ENCODE assay signal across 13 cellular contexts in the genomic region with DNA sequence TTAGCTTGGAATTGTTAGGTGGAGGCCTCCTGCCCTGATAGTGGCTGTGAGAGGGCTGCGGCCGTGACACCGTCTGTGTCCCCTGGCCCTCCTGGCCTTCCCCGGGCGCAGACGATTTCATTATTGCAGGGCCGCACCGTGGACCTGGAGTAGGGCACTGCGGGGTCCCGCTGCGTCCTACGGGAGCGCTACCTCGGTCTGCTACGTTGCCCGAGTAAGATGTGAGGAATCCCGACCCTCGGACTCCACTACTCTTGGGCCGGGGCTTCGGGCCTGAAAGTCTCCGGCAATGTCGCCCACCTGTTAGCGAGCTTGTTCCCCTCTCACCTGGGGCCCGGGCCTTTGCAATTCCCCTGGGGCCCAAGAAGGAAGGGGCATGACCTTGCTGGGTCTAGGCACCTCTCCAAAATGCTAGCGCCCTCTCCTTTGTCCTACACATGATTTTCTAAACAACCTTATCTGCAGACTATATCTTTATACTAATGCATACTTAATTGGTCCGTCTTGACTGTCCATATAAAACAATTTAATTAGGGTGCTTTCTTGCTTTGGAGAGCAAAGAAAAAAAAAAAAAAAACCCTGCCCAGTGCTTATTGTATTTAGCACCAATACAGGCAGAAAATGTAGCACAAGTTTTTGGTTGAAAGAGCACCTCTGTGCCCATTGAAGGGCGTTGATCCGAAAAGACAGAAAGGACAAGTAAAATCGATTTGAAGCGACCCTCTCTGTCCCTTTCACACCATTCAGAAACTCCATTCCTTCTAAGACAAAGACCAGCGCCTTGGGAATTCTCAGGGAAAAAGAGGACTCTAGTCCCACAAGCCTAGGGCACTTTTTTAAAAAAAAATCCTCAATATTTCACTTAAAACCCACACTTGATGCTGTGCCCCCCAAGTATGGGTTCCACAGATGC. TPM values are rescaled to one million over a fixed set of nuclear protein-coding genes. Genes with fewer than 3 reads are reported as not detected.
DNase-seq lines count a peak whose midpoint lies in the region; ATAC-seq and TF ChIP-seq lines count a peak whose summit lies in the region.
"Had no signal": no experiment of that assay in that cellular context is flagged by ENCODE, and none has a peak within 500 bp of the region (broad histone marks: within the 10 kb centered on the region; RNA-seq: fewer than 3 reads in every experiment).

No MANE protein-coding gene starts in this region.

- DNase-seq in stimulated activated naive CD8-positive, alpha-beta T cell treated with anti-CD3 and anti-CD28 coated beads, Interleukin-15, amount 100 ng/mL, for 72 hours: no peak
- DNase-seq in stimulated activated naive CD8-positive, alpha-beta T cell treated with anti-CD3 and anti-CD28 coated beads, Interleukin-15, Interleukin-2, amounts not matched to agents 100 U/mL and 50 U/mL, for 24 hours: no peak
- DNase-seq in right cardiac atrium (peak in 1 of 3 donors; percentile 65), osteoblast (ENCODE audit: insufficient read length, low spot score, missing footprints) (no peak), vagina (ENCODE audit: extremely low spot score in 2 of 2) (no peak), HK-2 (ENCODE audit: unreplicated experiment) (no peak), C1 segment of cervical spinal cord (lab: John Stamatoyannopoulos, UW) (no peak), NCI-H2196 treated with DMSO at 0.1 percent for 48 hours (lab: John Stamatoyannopoulos, UW; ENCODE audit: unreplicated experiment) (no peak)
- DNase-seq: activated CD8-positive, alpha-beta T cell treated with anti-CD3 and anti-CD28 coated beads, Interleukin-2, amount 10 ng/mL, durations not matched to agents 7 days and 5 days; AML-193 had no signal

- TF ChIP-seq CTCF in osteoblast (IDR thresholded peaks at IDR 0.05; ENCODE audit: extremely low read depth, low read depth, low read length) (no peak), vagina (IDR thresholded peaks at IDR 0.05) (no peak)

- H3K27ac ChIP-seq in right cardiac atrium (ENCODE audit: low read length) (peak overlapping the region; percentile 91), osteoblast (ENCODE audit: low read depth, low read length) (peak overlapping the region; percentile 23), vagina (peak overlapping the region; percentile 94)

- peak overlapping the region; percentile 29 for H3K4me3 Mint-ChIP-seq in stimulated activated naive CD8-positive, alpha-beta T cell treated with anti-CD3 and anti-CD28 coated beads, Interleukin-15, amount 100 ng/mL, for 72 hours
- H3K4me3 Mint-ChIP-seq: activated CD8-positive, alpha-beta T cell treated with anti-CD3 and anti-CD28 coated beads, Interleukin-2, amount 10 ng/mL, durations not matched to agents 7 days and 5 days; activated naive CD8-positive, alpha-beta T cell treated with anti-CD3 and anti-CD28 coated beads, Interleukin-2, amount 10 ng/mL, durations not matched to agents 7 days and 5 days; stimulated activated naive CD8-positive, alpha-beta T cell treated with anti-CD3 and anti-CD28 coated beads, Interleukin-15, Interleukin-2, amounts not matched to agents 100 ng/mL and 50 ng/mL, for 24 hours had no signal

- H3K9me3 Mint-ChIP-seq in stimulated activated naive CD8-positive, alpha-beta T cell treated with anti-CD3 and anti-CD28 coated beads, Interleukin-15, amount 100 ng/mL, for 72 hours: no peaks in the 10 kb centered on the region
- H3K9me3 Mint-ChIP-seq: activated naive CD8-positive, alpha-beta T cell treated with anti-CD3 and anti-CD28 coated beads, Interleukin-2, amount 10 ng/mL, durations not matched to agents 7 days and 5 days; stimulated activated naive CD8-positive, alpha-beta T cell treated with anti-CD3 and anti-CD28 coated beads, Interleukin-15, Interleukin-2, amounts not matched to agents 100 ng/mL and 50 ng/mL, for 24 hours had no signal

- peaks cover 8% of the 10 kb centered on the region for H3K4me1 Mint-ChIP-seq in stimulated activated naive CD8-positive, alpha-beta T cell treated with anti-CD3 and anti-CD28 coated beads, Interleukin-15, amount 100 ng/mL, for 72 hours

- H4K20me1 ChIP-seq in osteoblast (ENCODE audit: insufficient read depth, low read length): no peaks in the 10 kb centered on the region

- peak overlapping the region; percentile 93 for H3K4me2 ChIP-seq in osteoblast (ENCODE audit: insufficient read depth, low read length)

- H2AFZ ChIP-seq in osteoblast (ENCODE audit: low read length): no peak overlapping the region

- H3K4me1 ChIP-seq in right cardiac atrium (ENCODE audit: control insufficient read depth, insufficient read depth, low read length) (peaks cover 3% of the 10 kb centered on the region), osteoblast (ENCODE audit: insufficient read depth, low read length) (peaks cover 17% of the 10 kb centered on the region), vagina (peaks cover 23% of the 10 kb centered on the region)

- H3K27ac Mint-ChIP-seq in stimulated activated naive CD8-positive, alpha-beta T cell treated with anti-CD3 and anti-CD28 coated beads, Interleukin-15, amount 100 ng/mL, for 72 hours: no peak overlapping the region
- H3K27ac Mint-ChIP-seq: activated CD8-positive, alpha-beta T cell treated with anti-CD3 and anti-CD28 coated beads, Interleukin-2, amount 10 ng/mL, durations not matched to agents 7 days and 5 days; activated naive CD8-positive, alpha-beta T cell treated with anti-CD3 and anti-CD28 coated beads, Interleukin-2, amount 10 ng/mL, durations not matched to agents 7 days and 5 days; stimulated activated naive CD8-positive, alpha-beta T cell treated with anti-CD3 and anti-CD28 coated beads, Interleukin-15, Interleukin-2, amounts not matched to agents 100 ng/mL and 50 ng/mL, for 24 hours had no signal

- TF ChIP-seq POLR2A in vagina (IDR thresholded peaks at IDR 0.05): no peak

- peaks cover 97% of the 10 kb centered on the region for H3K27me3 Mint-ChIP-seq in stimulated activated naive CD8-positive, alpha-beta T cell treated with anti-CD3 and anti-CD28 coated beads, Interleukin-15, amount 100 ng/mL, for 72 hours

- H3K79me2 ChIP-seq in osteoblast (ENCODE audit: insufficient read depth, low read length): peaks cover 58% of the 10 kb centered on the region

- H3K4me3 ChIP-seq in right cardiac atrium (ENCODE audit: low read length) (peak overlapping the region; percentile 94), osteoblast (ENCODE audit: insufficient read depth, low read length) (no peak overlapping the region), vagina (peak overlapping the region; percentile 64 to 71)

- no peaks in the 10 kb centered on the region for H3K36me3 ChIP-seq in osteoblast (ENCODE audit: insufficient read depth, low read length)
- H3K36me3 ChIP-seq in vagina: no peaks in the 10 kb centered on the region

- no peaks in the 10 kb centered on the region for H3K9me3 ChIP-seq in right cardiac atrium (ENCODE audit: control insufficient read depth, low read length)
- H3K9me3 ChIP-seq in osteoblast (ENCODE audit: low read depth, low read length): no peaks in the 10 kb centered on the region
- no peaks in the 10 kb centered on the region for H3K9me3 ChIP-seq in vagina

- intact Hi-C loops in right cardiac atrium (cut with DNase I) (loop anchor here in 3 of 4 donors (10.0 kb wide), 5 partner anchors 159 to 1039 kb away; no protein-coding TSS in a partner anchor), vagina (cut with DNase I) (loop anchor here (10.0 kb wide), 3 partner anchors 479 to 1299 kb away; no protein-coding TSS in a partner anchor)

- no peaks in the 10 kb centered on the region for H3K27me3 ChIP-seq in right cardiac atrium (ENCODE audit: control insufficient read depth, insufficient read depth)
- H3K27me3 ChIP-seq in osteoblast (ENCODE audit: insufficient read depth, low read length): peaks cover 23% of the 10 kb centered on the region
- no peaks in the 10 kb centered on the region for H3K27me3 ChIP-seq in vagina

- no peak for ATAC-seq in stimulated activated naive CD8-positive, alpha-beta T cell treated with anti-CD3 and anti-CD28 coated beads, Interleukin-15, amount 100 ng/mL, for 72 hours
- no peak for ATAC-seq in stimulated activated naive CD8-positive, alpha-beta T cell treated with anti-CD3 and anti-CD28 coated beads, Interleukin-15, Interleukin-2, amounts not matched to agents 100 U/mL and 50 U/mL, for 24 hours
- peak; percentile 1 to 27 for ATAC-seq in right cardiac atrium
- ATAC-seq: activated CD8-positive, alpha-beta T cell treated with anti-CD3 and anti-CD28 coated beads, Interleukin-2, amount 10 ng/mL, durations not matched to agents 7 days and 5 days; esophagus mucosa had no signal

- 47% methylated on average over 31 of the region's 31 CpGs for WGBS in right cardiac atrium

RNA-seq across cellular contexts. Expression of a gene that starts 7.0 kb away (rescaled TPM):
- total RNA-seq in right cardiac atrium: 10 to 100 TPM; 44.3 to 68.6 (median 54.8) TPM
- 43.0 TPM for polyA plus RNA-seq in right cardiac atrium
- total RNA-seq in osteoblast: 13.0 and 14.5 TPM in 2 replicates
- 39.8 TPM for total RNA-seq in vagina
- total RNA-seq: activated CD8-positive, alpha-beta T cell treated with anti-CD3 and anti-CD28 coated beads, Interleukin-2, amount 10 ng/mL, durations not matched to agents 7 days and 5 days; activated naive CD8-positive, alpha-beta T cell treated with anti-CD3 and anti-CD28 coated beads, Interleukin-2, amount 10 ng/mL, durations not matched to agents 7 days and 5 days had no signal

Comparison
In these comparisons a context has a peak if more than half of its experiments do, and no peak if none do; other contexts are left out.
1. ATAC-seq: peak in right cardiac atrium (2 of 2); none in stimulated activated naive CD8-positive, alpha-beta T cell treated with anti-CD3 and anti-CD28 coated beads, Interleukin-15, amount 100 ng/mL, for 72 hours (single experiment) and stimulated activated naive CD8-positive, alpha-beta T cell treated with anti-CD3 and anti-CD28 coated beads, Interleukin-15, Interleukin-2, amounts not matched to agents 100 U/mL and 50 U/mL, for 24 hours (single experiment).
2. H3K27ac ChIP-seq: peak in every context shown above with its lines; median percentile 94 in vagina; 91 in right cardiac atrium; 23 in osteoblast.